In genomic region chr6:159617444-159617843, GRCh38 we compare ENCODE assay signal across 9 cellular contexts.
"Had no signal": no experiment of that assay in that cellular context is flagged by ENCODE, and none has a peak within 500 bp of the region (broad histone marks: within the 10 kb centered on the region; RNA-seq: fewer than 3 reads in every experiment).

No MANE protein-coding gene starts in this region.

- H3K4me3 ChIP-seq: GM23338, HAP-1 had no signal

- H3K4me2 ChIP-seq: GM23338, KMS-11 had no signal

- H3K36me3 ChIP-seq: HAP-1 had no signal

- H2AFZ ChIP-seq: GM23338 had no signal

- H3K9ac ChIP-seq: KMS-11 had no signal

- H3K9me3 ChIP-seq: HAP-1 had no signal

- H3K27ac ChIP-seq: HL-60, KMS-11 had no signal

- ATAC-seq: GM23338 had no signal

- H3K4me1 ChIP-seq: HAP-1 had no signal

- DNase-seq: H7, HFFc6, IMR-90, Karpas-422, KBM-7 had no signal
